Comparison of ENCODE assay signal across 8 cellular contexts in genomic region chr12:47808574-47809380, GRCh38. TPM values are rescaled to one million over a fixed set of nuclear protein-coding genes. Genes with fewer than 3 reads are reported as not detected.
DNase-seq lines count a peak whose midpoint lies in the region; ATAC-seq and TF ChIP-seq lines count a peak whose summit lies in the region.

No MANE protein-coding gene starts in this region.

- H3K4me1 ChIP-seq in ACC112 (ENCODE audit: control insufficient read depth, insufficient read depth, low read length, unreplicated experiment) (peaks cover 73% of the 10 kb centered on the region), endodermal cell (ENCODE audit: control insufficient read depth, insufficient read depth, low read length) (peaks cover 25% of the 10 kb centered on the region), psoas muscle (peaks cover 95% of the 10 kb centered on the region)

- H3K27ac Mint-ChIP-seq in activated CD4-positive, alpha-beta T cell treated with anti-CD3 and anti-CD28 coated beads, Interleukin-2, amount 10 ng/mL, durations not matched to agents 24 days and 14 days = peak overlapping the region; percentile 99
- H3K27ac Mint-ChIP-seq in endodermal cell = peak overlapping the region; percentile 31

- H3K4me1 Mint-ChIP-seq in activated CD4-positive, alpha-beta T cell treated with anti-CD3 and anti-CD28 coated beads, Interleukin-2, amount 10 ng/mL, durations not matched to agents 24 days and 14 days = peaks cover 91% of the 10 kb centered on the region
- peaks cover 65% of the 10 kb centered on the region for H3K4me1 Mint-ChIP-seq in endodermal cell

- H3K27me3 ChIP-seq in ACC112 (ENCODE audit: insufficient read depth, low read length) (no peaks in the 10 kb centered on the region), endodermal cell (ENCODE audit: control insufficient read depth, insufficient read depth, low read length, poor library complexity, severe bottlenecking) (no peaks in the 10 kb centered on the region), psoas muscle (ENCODE audit: insufficient read depth in 3 of 3, low read length in 2 of 3) (no peaks in the 10 kb centered on the region)

- 74 to 89% methylated on average over 4 to 9 of the region's 9 CpGs for WGBS in endodermal cell (ENCODE audit: insufficient coverage in 1 of 2, insufficient read length in 1 of 2), 2 experiments
- 63 to 74% (median 71%) methylated on average over 9 of the region's 9 CpGs for WGBS in psoas muscle, 3 donors

- peak overlapping the region; percentile 24; the same call in 1 of the 2 replicates for H3K4me3 ChIP-seq in ACC112 (ENCODE audit: low read depth, low read length)
- H3K4me3 ChIP-seq in HFF-Myc (replicated peaks; ENCODE audit: low read depth, low read length) = no peak overlapping the region
- H3K4me3 ChIP-seq in endodermal cell (ENCODE audit: low read length) = no peak overlapping the region
- H3K4me3 ChIP-seq in psoas muscle = peak overlapping the region; percentile 36

- peak overlapping the region; percentile 71 for H3K27ac ChIP-seq in ACC112 (ENCODE audit: low read depth, low read length)
- peak overlapping the region; percentile 59 for H3K27ac ChIP-seq in endodermal cell (ENCODE audit: low read depth, low read length)
- H3K27ac ChIP-seq in psoas muscle = peak overlapping the region; percentile 97

- DNase-seq in HFF-Myc (ENCODE audit: extremely low read depth, low read depth) (no peak), endodermal cell (peak; percentile 75), psoas muscle (no peak), inferior parietal cortex (ENCODE audit: extremely low spot score) (no peak)
- peak; percentile 89 for DNase-seq in activated CD4-positive, alpha-beta T cell treated with anti-CD3 and anti-CD28 coated beads, Interleukin-2, amount 10 ng/mL, durations not matched to agents 24 days and 14 days

- H3K4me3 Mint-ChIP-seq in activated CD4-positive, alpha-beta T cell treated with anti-CD3 and anti-CD28 coated beads, Interleukin-2, amount 10 ng/mL, durations not matched to agents 24 days and 14 days = peak overlapping the region; percentile 80
- H3K4me3 Mint-ChIP-seq in endodermal cell = no peak overlapping the region

- peaks cover 80% of the 10 kb centered on the region for H3K36me3 Mint-ChIP-seq in activated CD4-positive, alpha-beta T cell treated with anti-CD3 and anti-CD28 coated beads, Interleukin-2, amount 10 ng/mL, durations not matched to agents 24 days and 14 days (ENCODE audit: low read depth)
- peaks cover 24% of the 10 kb centered on the region for H3K36me3 Mint-ChIP-seq in endodermal cell (ENCODE audit: low read depth)

- no peak overlapping the region for H3K9ac ChIP-seq in endodermal cell (ENCODE audit: extremely low read depth, low read length, poor library complexity, severe bottlenecking)

- H3K9me3 ChIP-seq in endodermal cell (ENCODE audit: control insufficient read depth, low read length) (no peaks in the 10 kb centered on the region), psoas muscle (no peaks in the 10 kb centered on the region)

- peak in 1 of 4 donors; percentile 1 for ATAC-seq in psoas muscle
- ATAC-seq in HG02623 (IDR thresholded peaks at IDR 0.05; ENCODE audit: unreplicated experiment) = no peak
- no peak for ATAC-seq in HG03135 (IDR thresholded peaks at IDR 0.05; ENCODE audit: unreplicated experiment)

- TF ChIP-seq CTCF in HFF-Myc (IDR thresholded peaks at IDR 0.05; ENCODE audit: low read depth, low read length, missing control alignments) (peak; percentile 29), endodermal cell (conservative IDR thresholded peaks at IDR 0.05) (peak; percentile 51), psoas muscle (IDR thresholded peaks at IDR 0.05) (no peak)

- H3K27me3 Mint-ChIP-seq in activated CD4-positive, alpha-beta T cell treated with anti-CD3 and anti-CD28 coated beads, Interleukin-2, amount 10 ng/mL, durations not matched to agents 24 days and 14 days = no peaks in the 10 kb centered on the region
- H3K27me3 Mint-ChIP-seq in endodermal cell (ENCODE audit: insufficient read depth) = no peaks in the 10 kb centered on the region

- no peak overlapping the region for H2AFZ ChIP-seq in ACC112 (ENCODE audit: low read length, unreplicated experiment)

- intact Hi-C loops in activated CD4-positive, alpha-beta T cell treated with anti-CD3 and anti-CD28 coated beads, Interleukin-2, amount 10 ng/mL, durations not matched to agents 24 days and 14 days (cut with micrococcal nuclease) = loop anchor here (1.0 to 2.0 kb wide), 5 partner anchors 10 to 77 kb away; no protein-coding TSS in a partner anchor
- intact Hi-C loops in psoas muscle (cut with DNase I) = no loop called here

- H3K9me3 Mint-ChIP-seq in activated CD4-positive, alpha-beta T cell treated with anti-CD3 and anti-CD28 coated beads, Interleukin-2, amount 10 ng/mL, durations not matched to agents 24 days and 14 days = no peaks in the 10 kb centered on the region
- H3K9me3 Mint-ChIP-seq in endodermal cell = no peaks in the 10 kb centered on the region

- H3K36me3 ChIP-seq in ACC112 (ENCODE audit: insufficient read depth, low read length) = no peaks in the 10 kb centered on the region
- H3K36me3 ChIP-seq in endodermal cell (ENCODE audit: control insufficient read depth, insufficient read depth, low read length) = peaks cover 40% of the 10 kb centered on the region
- no peaks in the 10 kb centered on the region for H3K36me3 ChIP-seq in psoas muscle (ENCODE audit: insufficient read depth in 1 of 2, low read depth in 1 of 2)

- peaks cover 93% of the 10 kb centered on the region for H3K79me2 ChIP-seq in ACC112 (ENCODE audit: control insufficient read depth, insufficient read depth, low read length, unreplicated experiment)

RNA-seq across cellular contexts. Expression of gene HDAC7, which starts 10.9 kb away (rescaled TPM):
- total RNA-seq in activated CD4-positive, alpha-beta T cell treated with anti-CD3 and anti-CD28 coated beads, Interleukin-2, amount 10 ng/mL, durations not matched to agents 24 days and 14 days = 405 and 419 TPM in 2 replicates
- total RNA-seq in endodermal cell (100 to 1,000 TPM; 146 to 154 TPM), psoas muscle (10 to 100 TPM; 21.4 to 27.8 (median 23.5) TPM)
- 73.0 TPM for polyA plus RNA-seq in endodermal cell (2013, experiment 1 of 2)
- 68.5 TPM for polyA plus RNA-seq in endodermal cell (2013, experiment 2 of 2)
- polyA plus RNA-seq in psoas muscle = 10 to 100 TPM; 11.0 to 25.2 (median 13.6) TPM

RNA-seq across cellular contexts. Expression of gene SLC48A1, which starts 35.7 kb away (rescaled TPM):
- total RNA-seq in activated CD4-positive, alpha-beta T cell treated with anti-CD3 and anti-CD28 coated beads, Interleukin-2, amount 10 ng/mL, durations not matched to agents 24 days and 14 days = 10.7 and 12.3 TPM in 2 replicates
- total RNA-seq in endodermal cell (10 to 100 TPM; 21.3 to 30.4 TPM), psoas muscle (10 to 100 TPM; 21.8 to 28.7 (median 27.3) TPM)
- 13.9 TPM for polyA plus RNA-seq in endodermal cell (2013, experiment 1 of 2)
- polyA plus RNA-seq in endodermal cell (2013, experiment 2 of 2) = 13.5 TPM
- polyA plus RNA-seq in psoas muscle = 10 to 100 TPM; 12.7 to 23.5 (median 19.6) TPM

RNA-seq across cellular contexts. Expression of gene RAPGEF3, which starts 50.1 kb away (rescaled TPM):
- total RNA-seq in activated CD4-positive, alpha-beta T cell treated with anti-CD3 and anti-CD28 coated beads, Interleukin-2, amount 10 ng/mL, durations not matched to agents 24 days and 14 days = 3.6 and 4.5 TPM in 2 replicates
- total RNA-seq in endodermal cell = 10 to 100 TPM; 11.4 to 19.6 TPM
- 3.7 TPM for polyA plus RNA-seq in endodermal cell (2013, experiment 1 of 2)
- polyA plus RNA-seq in endodermal cell (2013, experiment 2 of 2) = 3.2 TPM
- total RNA-seq in psoas muscle = 10 to 100 TPM in 2 of 4 donors, 1 to 10 TPM in 2; 5.1 to 28.8 (median 11.7) TPM
- 10 to 100 TPM; 11.7 to 29.9 (median 15.0) TPM for polyA plus RNA-seq in psoas muscle

Comparison
In these comparisons a context has a peak if more than half of its experiments do, and no peak if none do; other contexts are left out.
1. H3K4me3 ChIP-seq: peak in ACC112 (single experiment) and psoas muscle (single experiment); none in HFF-Myc (single experiment) and endodermal cell (single experiment).
2. DNase-seq: peak in activated CD4-positive, alpha-beta T cell treated with anti-CD3 and anti-CD28 coated beads, Interleukin-2, amount 10 ng/mL, durations not matched to agents 24 days and 14 days (single experiment) and endodermal cell (single experiment); none in HFF-Myc (single experiment), psoas muscle (0 of 2) and inferior parietal cortex (single experiment).
3. RNA of gene HDAC7, which starts 10.9 kb away (total RNA-seq): 405 to 419 TPM in activated CD4-positive, alpha-beta T cell treated with anti-CD3 and anti-CD28 coated beads, Interleukin-2, amount 10 ng/mL, durations not matched to agents 24 days and 14 days and 146 to 154 TPM in endodermal cell; 21.4 to 27.8 TPM in psoas muscle; every median in the first group is over 4 times any median in the second.
4. Peak in every context shown above with its lines, with median percentiles within 50 percentile points of each other: H3K27ac ChIP-seq.